Comparison of ENCODE assay signal across 6 cellular contexts in genomic region chr9:127931092-127931881, GRCh38. TPM values are rescaled to one million over a fixed set of nuclear protein-coding genes. Genes with fewer than 3 reads are reported as not detected.
DNase-seq lines count a peak whose midpoint lies in the region; ATAC-seq, FAIRE-seq and TF ChIP-seq lines count a peak whose summit lies in the region.

No MANE protein-coding gene starts in this region.

- CTCF ChIA-PET in Caco-2 (lab: Charles Lee): interaction anchor here (1.9 kb wide), 1 partner anchor 10 kb away, joined by 11 read pairs; no protein-coding TSS in a partner anchor
- CTCF ChIA-PET in HEK293T (lab: Yijun Ruan, JAX): interaction anchor here (0.6 kb wide), 1 partner anchor 209 kb away, joined by 4 read pairs; no protein-coding TSS in a partner anchor

- H3K4me3 ChIP-seq in Caco-2 (ENCODE audit: low read depth, low read length) (peak overlapping the region; percentile 67), foreskin fibroblast (ENCODE audit: low read depth in 1 of 2, low read length in 2 of 2) (peak overlapping the region; percentile 60 to 65), thoracic aorta (peak overlapping the region; percentile 69)

- no peak overlapping the region for H3K27ac ChIP-seq in thoracic aorta

- no peaks in the 10 kb centered on the region for H3K9me3 Mint-ChIP-seq in Caco-2 (ENCODE audit: unreplicated experiment)

- intact Hi-C loops in Caco-2 (cut with micrococcal nuclease; ENCODE audit: unreplicated experiment): no loop called here

- peaks cover 63% of the 10 kb centered on the region for H3K36me3 Mint-ChIP-seq in Caco-2 (ENCODE audit: insufficient read depth, unreplicated experiment)

- no peaks in the 10 kb centered on the region for H3K27me3 Mint-ChIP-seq in Caco-2 (ENCODE audit: insufficient read depth, unreplicated experiment)

- TF ChIP-seq CTCF in Caco-2 (IDR thresholded peaks at IDR 0.05; ENCODE audit: insufficient read depth in 1 of 2, low read depth in 1 of 2, low read length in 1 of 2, severe bottlenecking in 1 of 2, unreplicated experiment in 1 of 2) (no peak), foreskin fibroblast (IDR thresholded peaks at IDR 0.05; ENCODE audit: low read depth, low read length) (no peak), thoracic aorta (IDR thresholded peaks at IDR 0.05) (no peak)

- no peaks in the 10 kb centered on the region for H3K27me3 ChIP-seq in Caco-2 (replicated peaks; ENCODE audit: control insufficient read depth, insufficient read depth, low read length)
- no peaks in the 10 kb centered on the region for H3K27me3 ChIP-seq in thoracic aorta (replicated peaks; ENCODE audit: insufficient read depth)

- H3K4me1 Mint-ChIP-seq in Caco-2 (ENCODE audit: low read depth, unreplicated experiment): peaks cover 12% of the 10 kb centered on the region

- peak overlapping the region; percentile 87 for H3K27ac Mint-ChIP-seq in Caco-2 (ENCODE audit: unreplicated experiment)

- DNase-seq in Caco-2 (peak; percentile 61 to 64), HEK293T (ENCODE audit: extremely low spot score) (peak; percentile 34), RCC 7860 (ENCODE audit: low spot score) (peak; percentile 39), foreskin fibroblast (peak; percentile 63 to 80), thoracic aorta (ENCODE audit: low spot score) (no peak), NCI-H187 treated with DMSO at 0.1 percent for 48 hours (lab: John Stamatoyannopoulos, UW) (no peak)

- TSS peak; percentile 49 for BruUV-seq in Caco-2 (replicated peaks; lab: Mats Ljungman, UMichigan)

- POLR2A ChIA-PET in Caco-2 (lab: Charles Lee): no interaction called here
- POLR2A ChIA-PET in HEK293T (lab: Yijun Ruan, JAX): interaction anchor here (1.2 kb wide), 2 partner anchors 41 to 136 kb away, joined by 3 read pairs; partner anchors contain the start of genes NAIF1 and SLC25A25

- no peaks in the 10 kb centered on the region for H3K9me3 ChIP-seq in Caco-2
- no peaks in the 10 kb centered on the region for H3K9me3 ChIP-seq in thoracic aorta

- peak; percentile 35 for ATAC-seq in thoracic aorta (ENCODE audit: insufficient number of reproducible peaks, low FRiP score, low read depth)

- no peak for FAIRE-seq in RCC 7860 (lab: Jason Lieb, UNC)

- H3K36me3 ChIP-seq in Caco-2 (ENCODE audit: control insufficient read depth, insufficient read depth, low read length) (no peaks in the 10 kb centered on the region), thoracic aorta (peaks cover 4% of the 10 kb centered on the region)

- H3K4me3 Mint-ChIP-seq in Caco-2 (ENCODE audit: unreplicated experiment): peak overlapping the region; percentile 69

- peaks cover 18% of the 10 kb centered on the region for H3K4me1 ChIP-seq in Caco-2
- peaks cover 16 to 33% of the 10 kb centered on the region in 2 donors for H3K4me1 ChIP-seq in thoracic aorta (ENCODE audit: control insufficient read depth in 1 of 2, low read depth in 2 of 2)

TF ChIP-seq in HEK293T, 16 proteins besides CTCF, POLR2A, EP300 and RAD21:
- TF ChIP-seq BHLHE40 (IDR thresholded peaks at IDR 0.05; ENCODE audit: borderline replicate concordance) (no peak), CTBP1 (IDR thresholded peaks at IDR 0.05; ENCODE audit: borderline replicate concordance) (no peak), ELF4 (IDR thresholded peaks at IDR 0.05) (no peak), FOXM1 (IDR thresholded peaks at IDR 0.05; ENCODE audit: borderline replicate concordance) (no peak), L3MBTL2 (conservative IDR thresholded peaks at IDR 0.05) (no peak)

RNA-seq across cellular contexts. Expression of gene PIP5KL1, which starts 0.7 kb away (rescaled TPM):
- total RNA-seq in Caco-2 (2022): 2.3 and 3.8 TPM in 2 replicates
- 1 to 10 TPM; 6.0 to 8.8 TPM for total RNA-seq in thoracic aorta

RNA-seq across cellular contexts. Expression of gene DPM2, which starts 6.4 kb away (rescaled TPM):
- total RNA-seq in Caco-2 (2022) (38.7 and 39.4 TPM in 2 replicates), thoracic aorta (10 to 100 TPM; 18.8 to 26.0 TPM)

RNA-seq across cellular contexts. Expression of gene ST6GALNAC4, which starts 14.4 kb away (rescaled TPM):
- 12.1 and 13.2 TPM in 2 replicates for total RNA-seq in Caco-2 (2022)
- total RNA-seq in thoracic aorta: 10 to 100 TPM; 45.0 to 61.2 TPM

RNA-seq across cellular contexts. Expression of gene ST6GALNAC6, which starts 31.9 kb away (rescaled TPM):
- 20.7 and 25.1 TPM in 2 replicates for total RNA-seq in Caco-2 (2022)
- total RNA-seq in thoracic aorta: 100 to 1,000 TPM; 140 to 221 TPM

RNA-seq across cellular contexts. Expression of gene EEIG1, which starts 49.5 kb away (rescaled TPM):
- total RNA-seq in Caco-2 (2022): 44.1 and 47.1 TPM in 2 replicates
- total RNA-seq in thoracic aorta: 10 to 100 TPM; 20.4 to 26.5 TPM

Comparison
In these comparisons a context has a peak if more than half of its experiments do, and no peak if none do; other contexts are left out.
1. DNase-seq: peak in Caco-2 (2 of 2), HEK293T (single experiment), RCC 7860 (single experiment) and foreskin fibroblast (2 of 2); none in thoracic aorta (single experiment) and NCI-H187 treated with DMSO at 0.1 percent for 48 hours (single experiment).
2. Peak in every context shown above with its lines, with median percentiles within 50 percentile points of each other: H3K4me3 ChIP-seq.